In genomic region chr15:68576253-68577236, GRCh38 we compare ENCODE assay signal across 15 cellular contexts. TPM values are rescaled to one million over a fixed set of nuclear protein-coding genes. Genes with fewer than 3 reads are reported as not detected.
DNase-seq lines count a peak whose midpoint lies in the region; ATAC-seq and TF ChIP-seq lines count a peak whose summit lies in the region.
"Had no signal": no experiment of that assay in that cellular context is flagged by ENCODE, and none has a peak within 500 bp of the region (broad histone marks: within the 10 kb centered on the region; RNA-seq: fewer than 3 reads in every experiment).

No MANE protein-coding gene starts in this region.

- no TSS peak for BruUV-seq in Calu3 (replicated peaks; lab: Mats Ljungman, UMichigan)

- ATAC-seq in T-helper 17 cell = no peak
- ATAC-seq: Right ventricle myocardium inferior had no signal

- peaks cover 91% of the 10 kb centered on the region for H3K27me3 Mint-ChIP-seq in Calu3 (ENCODE audit: unreplicated experiment)
- H3K27me3 Mint-ChIP-seq in T-helper 17 cell = peaks cover 72% of the 10 kb centered on the region
- H3K27me3 Mint-ChIP-seq in neural crest cell (ENCODE audit: low read depth) = peaks cover 18% of the 10 kb centered on the region

- H3K4me1 Mint-ChIP-seq in Calu3 (ENCODE audit: low read depth, unreplicated experiment) (peaks cover 14% of the 10 kb centered on the region), T-helper 17 cell (peaks cover 15% of the 10 kb centered on the region), neural crest cell (peaks cover 50% of the 10 kb centered on the region)

- CTCF ChIA-PET in Calu3 (lab: Charles Lee) = interaction anchor here (0.6 kb wide), 1 partner anchor 116 kb away, joined by 3 read pairs; no protein-coding TSS in a partner anchor

- H3K9me3 ChIP-seq in T-helper 17 cell (ENCODE audit: control insufficient read depth, low read length, poor library complexity, severe bottlenecking) = no peaks in the 10 kb centered on the region
- H3K9me3 ChIP-seq: colonic mucosa, esophagus muscularis mucosa, tibial artery had no signal

- H3K27ac Mint-ChIP-seq in Calu3 (ENCODE audit: unreplicated experiment) = peak overlapping the region; percentile 28
- no peak overlapping the region for H3K27ac Mint-ChIP-seq in T-helper 17 cell
- no peak overlapping the region for H3K27ac Mint-ChIP-seq in neural crest cell (ENCODE audit: unreplicated experiment)
- H3K27ac Mint-ChIP-seq: activated naive CD8-positive, alpha-beta T cell treated with anti-CD3 and anti-CD28 coated beads, Interleukin-2, amount 10 ng/mL, durations not matched to agents 7 days and 5 days had no signal

- H3K4me3 Mint-ChIP-seq in Calu3 (ENCODE audit: low read depth, unreplicated experiment) (no peak overlapping the region), T-helper 17 cell (peak overlapping the region; percentile 69), neural crest cell (peak overlapping the region; percentile 85)

- H3K36me3 Mint-ChIP-seq in Calu3 (ENCODE audit: insufficient read depth, unreplicated experiment) (peaks cover 15% of the 10 kb centered on the region), T-helper 17 cell (ENCODE audit: low read depth) (peaks cover 7% of the 10 kb centered on the region), neural crest cell (ENCODE audit: low read depth) (no peaks in the 10 kb centered on the region)
- H3K36me3 Mint-ChIP-seq: activated naive CD8-positive, alpha-beta T cell treated with anti-CD3 and anti-CD28 coated beads, Interleukin-2, amount 10 ng/mL, durations not matched to agents 7 days and 5 days had no signal

- H3K9me3 Mint-ChIP-seq in Calu3 (ENCODE audit: low read depth, unreplicated experiment) (no peaks in the 10 kb centered on the region), neural crest cell (no peaks in the 10 kb centered on the region)
- H3K9me3 Mint-ChIP-seq: activated naive CD8-positive, alpha-beta T cell treated with anti-CD3 and anti-CD28 coated beads, Interleukin-2, amount 10 ng/mL, durations not matched to agents 7 days and 5 days had no signal

- intact Hi-C loops in Calu3 (cut with micrococcal nuclease; ENCODE audit: unreplicated experiment) = no loop called here

- TF ChIP-seq CTCF in Calu3 (IDR thresholded peaks at IDR 0.05; ENCODE audit: unreplicated experiment) (no peak), neural crest cell (conservative IDR thresholded peaks at IDR 0.05) (no peak)

- DNase-seq in Calu3 = no peak
- peak; percentile 38 for DNase-seq in NCI-H1092 treated with DMSO at 0.1 percent for 48 hours (lab: John Stamatoyannopoulos, UW)
- no peak for DNase-seq in T-helper 17 cell
- no peak for DNase-seq in neural crest cell (ENCODE audit: low read depth, low spot score)
- DNase-seq in NCI-H146 treated with DMSO at 0.1 percent for 48 hours (lab: John Stamatoyannopoulos, UW; ENCODE audit: unreplicated experiment) = no peak
- no peak for DNase-seq in Kasumi-1 (lab: John Stamatoyannopoulos, UW)
- DNase-seq in activated naive CD4-positive, alpha-beta T cell treated with Interleukin-2 at 50 U/mL for 16 hours = no peak
- no peak for DNase-seq in SHP77 (lab: John Stamatoyannopoulos, UW)
- DNase-seq: activated naive CD8-positive, alpha-beta T cell treated with anti-CD3 and anti-CD28 coated beads, Interleukin-2, amount 10 ng/mL, durations not matched to agents 7 days and 5 days; colonic mucosa; NCI-H510A treated with DMSO at 0.1 percent for 48 hours; occipital lobe had no signal

RNA-seq across cellular contexts. Expression of gene CORO2B, which starts 2.2 kb away (rescaled TPM):
- total RNA-seq in Calu3 (2022) (0.14 and 0.15 TPM in 2 replicates), T-helper 17 cell (not detected), neural crest cell (21.3 and 23.1 TPM in 2 replicates)
- total RNA-seq: activated naive CD8-positive, alpha-beta T cell treated with anti-CD3 and anti-CD28 coated beads, Interleukin-2, amount 10 ng/mL, durations not matched to agents 7 days and 5 days had no signal

Comparison
In these comparisons a context has a peak if more than half of its experiments do, and no peak if none do; other contexts are left out.
1. RNA of gene CORO2B, which starts 2.2 kb away (total RNA-seq): 21.3 to 23.1 TPM in neural crest cell; 0.14 to 0.15 TPM in Calu3 and not detected in T-helper 17 cell; every median in the first group is over 10 times any median in the second.